In the genomic region with DNA sequence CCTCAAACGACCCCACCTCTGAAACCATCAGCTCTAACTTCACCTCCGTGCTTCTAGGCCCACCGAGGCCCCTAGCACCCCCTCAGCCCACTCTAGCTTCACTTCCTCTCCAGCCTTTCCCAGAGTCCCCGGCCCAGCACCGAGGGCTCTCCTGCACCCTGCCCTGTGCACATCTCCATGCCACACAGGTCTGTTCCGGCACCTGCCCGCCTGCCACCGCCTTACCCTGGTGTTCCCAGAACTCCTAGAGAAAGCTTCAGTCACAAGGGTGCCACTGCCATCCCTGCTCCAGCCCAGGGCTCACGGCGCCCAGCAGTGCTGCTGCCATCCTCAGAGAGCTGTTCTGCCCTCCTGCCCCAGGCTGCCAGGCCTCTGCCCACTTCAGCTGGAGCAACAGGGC, we compare ENCODE assay signal across 1 cellular context.
TF ChIP-seq lines count a peak whose summit lies in the region.

No MANE protein-coding gene starts in this region.

TF ChIP-seq in K562, 482 proteins besides CTCF, POLR2A, EP300 and RAD21:
- TF ChIP-seq ZBTB33 (CRISPR knock-in tag; IDR thresholded peaks at IDR 0.05) = no peak
- no peak for TF ChIP-seq ZNF717 (CRISPR knock-in tag; IDR thresholded peaks at IDR 0.05)
- TF ChIP-seq EZH2 (IDR thresholded peaks at IDR 0.05; ENCODE audit: borderline replicate concordance, low read depth, low read length) = 0 out of 2 replicates have a peak, but pooled peaks have one; percentile 4
- TF ChIP-seq ZNF23 (CRISPR knock-in tag; IDR thresholded peaks at IDR 0.05) = no peak
- TF ChIP-seq, protein P1, sequence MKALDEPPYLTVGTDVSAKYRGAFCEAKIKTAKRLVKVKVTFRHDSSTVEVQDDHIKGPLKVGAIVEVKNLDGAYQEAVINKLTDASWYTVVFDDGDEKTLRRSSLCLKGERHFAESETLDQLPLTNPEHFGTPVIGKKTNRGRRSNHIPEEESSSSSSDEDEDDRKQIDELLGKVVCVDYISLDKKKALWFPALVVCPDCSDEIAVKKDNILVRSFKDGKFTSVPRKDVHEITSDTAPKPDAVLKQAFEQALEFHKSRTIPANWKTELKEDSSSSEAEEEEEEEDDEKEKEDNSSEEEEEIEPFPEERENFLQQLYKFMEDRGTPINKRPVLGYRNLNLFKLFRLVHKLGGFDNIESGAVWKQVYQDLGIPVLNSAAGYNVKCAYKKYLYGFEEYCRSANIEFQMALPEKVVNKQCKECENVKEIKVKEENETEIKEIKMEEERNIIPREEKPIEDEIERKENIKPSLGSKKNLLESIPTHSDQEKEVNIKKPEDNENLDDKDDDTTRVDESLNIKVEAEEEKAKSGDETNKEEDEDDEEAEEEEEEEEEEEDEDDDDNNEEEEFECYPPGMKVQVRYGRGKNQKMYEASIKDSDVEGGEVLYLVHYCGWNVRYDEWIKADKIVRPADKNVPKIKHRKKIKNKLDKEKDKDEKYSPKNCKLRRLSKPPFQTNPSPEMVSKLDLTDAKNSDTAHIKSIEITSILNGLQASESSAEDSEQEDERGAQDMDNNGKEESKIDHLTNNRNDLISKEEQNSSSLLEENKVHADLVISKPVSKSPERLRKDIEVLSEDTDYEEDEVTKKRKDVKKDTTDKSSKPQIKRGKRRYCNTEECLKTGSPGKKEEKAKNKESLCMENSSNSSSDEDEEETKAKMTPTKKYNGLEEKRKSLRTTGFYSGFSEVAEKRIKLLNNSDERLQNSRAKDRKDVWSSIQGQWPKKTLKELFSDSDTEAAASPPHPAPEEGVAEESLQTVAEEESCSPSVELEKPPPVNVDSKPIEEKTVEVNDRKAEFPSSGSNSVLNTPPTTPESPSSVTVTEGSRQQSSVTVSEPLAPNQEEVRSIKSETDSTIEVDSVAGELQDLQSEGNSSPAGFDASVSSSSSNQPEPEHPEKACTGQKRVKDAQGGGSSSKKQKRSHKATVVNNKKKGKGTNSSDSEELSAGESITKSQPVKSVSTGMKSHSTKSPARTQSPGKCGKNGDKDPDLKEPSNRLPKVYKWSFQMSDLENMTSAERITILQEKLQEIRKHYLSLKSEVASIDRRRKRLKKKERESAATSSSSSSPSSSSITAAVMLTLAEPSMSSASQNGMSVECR (CRISPR knock-in tag; IDR thresholded peaks at IDR 0.05) = no peak
